Comparison of ENCODE assay signal across 9 cellular contexts in genomic region chr6:165698868-165699267, GRCh38. TPM values are rescaled to one million over a fixed set of nuclear protein-coding genes. Genes with fewer than 3 reads are reported as not detected.
"Had no signal": no experiment of that assay in that cellular context is flagged by ENCODE, and none has a peak within 500 bp of the region (broad histone marks: within the 10 kb centered on the region; RNA-seq: fewer than 3 reads in every experiment).

No MANE protein-coding gene starts in this region.

- ATAC-seq: GM12878 had no signal

- FAIRE-seq: G401.6, GM12878, GM12891, GM12892, GM18507, GM19239 had no signal

- H3K4me3 ChIP-seq: GM12878 had no signal

- DNase-seq: GDM1, GF-D8 had no signal

RNA-seq across cellular contexts. Expression of gene PDE10A, which starts 35.8 kb away (rescaled TPM):
- total RNA-seq: G401 had no signal
